ENCODE assay signal across 8 cellular contexts in genomic region chr6:113763883-113764282, GRCh38.
A peak's percentile ranks its signal among the peaks of the same experiment; 100 is the strongest.
DNase-seq lines count a peak whose midpoint lies in the region; ATAC-seq and TF ChIP-seq lines count a peak whose summit lies in the region.

No MANE protein-coding gene starts in this region.

- H3K4ac ChIP-seq in mesendoderm (ENCODE audit: low read depth, low read length) = no peak overlapping the region

- H3K27me3 ChIP-seq in mesendoderm (ENCODE audit: insufficient read depth, low read length, poor library complexity) (no peaks in the 10 kb centered on the region), BE2C (no peaks in the 10 kb centered on the region)

- H3K23ac ChIP-seq in mesendoderm (ENCODE audit: low read length) = no peak overlapping the region

- in situ Hi-C loops in GM13977 (cut with MboI; ENCODE audit: low pct_unique_long_range_greater_than_20kb, low sequenced_read_pairs, unreplicated experiment) = no loop called here

- TF ChIP-seq CTCF in BE2C (IDR thresholded peaks at IDR 0.05; ENCODE audit: low read depth, low read length) (no peak), GM13977 (IDR thresholded peaks at IDR 0.05; ENCODE audit: extremely low read depth, insufficient read depth, missing control alignments) (no peak)

- H3K79me2 ChIP-seq in mesendoderm (ENCODE audit: control insufficient read depth, insufficient read depth, low read length) = no peaks in the 10 kb centered on the region

- H3K18ac ChIP-seq in mesendoderm (ENCODE audit: low read length) = no peak overlapping the region

- H2AK5ac ChIP-seq in mesendoderm (ENCODE audit: low read length) = no peak overlapping the region

- H3K4me2 ChIP-seq in mesendoderm (ENCODE audit: low read length) = no peak overlapping the region

- WGBS in mesendoderm (ENCODE audit: extremely low coverage, insufficient coverage, low lambda C conversion rate) = no CpG with 5 or more reads among the region's 2 CpGs

- no peak overlapping the region for H4K5ac ChIP-seq in mesendoderm (ENCODE audit: low read length)

- H3K36me3 ChIP-seq in mesendoderm (ENCODE audit: control insufficient read depth, insufficient read depth, low read length) (no peaks in the 10 kb centered on the region), BE2C (no peaks in the 10 kb centered on the region)

- peak; percentile 60 for DNase-seq in RPMI7951 (ENCODE audit: low read depth)
- peak; percentile 50 for DNase-seq in mesendoderm
- no peak for DNase-seq in medulla oblongata (ENCODE audit: extremely low spot score)
- DNase-seq in BE2C = no peak
- DNase-seq in GM13977 (ENCODE audit: low spot score) = no peak

- no peak overlapping the region for H3K27ac ChIP-seq in mesendoderm (ENCODE audit: low read depth, low read length)

- H3K4me1 ChIP-seq in mesendoderm (ENCODE audit: control insufficient read depth, low read depth, low read length) (no peaks in the 10 kb centered on the region), BE2C (no peaks in the 10 kb centered on the region)

- no peak overlapping the region for H2BK15ac ChIP-seq in mesendoderm (replicated peaks; ENCODE audit: low read depth)

- no peak overlapping the region for H2BK120ac ChIP-seq in mesendoderm (ENCODE audit: low read depth, low read length)

- ATAC-seq in GM18858 (IDR thresholded peaks at IDR 0.05; ENCODE audit: unreplicated experiment) = peak; percentile 64
- ATAC-seq in HG02623 (IDR thresholded peaks at IDR 0.05; ENCODE audit: unreplicated experiment) = peak; percentile 62
- ATAC-seq in HG03469 (IDR thresholded peaks at IDR 0.05; ENCODE audit: unreplicated experiment) = no peak

- H3K9me3 ChIP-seq in BE2C = no peaks in the 10 kb centered on the region

- H3K4me3 ChIP-seq in mesendoderm (ENCODE audit: low read length) (no peak overlapping the region), BE2C (ENCODE audit: low read depth, low read length) (no peak overlapping the region)

- H3K56ac ChIP-seq in mesendoderm (ENCODE audit: low read length) = no peak overlapping the region

- H3K9ac ChIP-seq in mesendoderm (ENCODE audit: low read length) = no peak overlapping the region

- H2BK5ac ChIP-seq in mesendoderm (ENCODE audit: low read length) = no peak overlapping the region

- H3K79me1 ChIP-seq in mesendoderm (ENCODE audit: low read length) = no peaks in the 10 kb centered on the region

- H4K8ac ChIP-seq in mesendoderm (ENCODE audit: low read depth, low read length) = no peak overlapping the region

Comparison
In these comparisons a context has a peak if more than half of its experiments do, and no peak if none do; other contexts are left out.
1. DNase-seq: peak in RPMI7951 (single experiment) and mesendoderm (single experiment); none in medulla oblongata (single experiment), BE2C (single experiment) and GM13977 (single experiment).